Comparison of ENCODE assay signal across 10 cellular contexts in the genomic region with DNA sequence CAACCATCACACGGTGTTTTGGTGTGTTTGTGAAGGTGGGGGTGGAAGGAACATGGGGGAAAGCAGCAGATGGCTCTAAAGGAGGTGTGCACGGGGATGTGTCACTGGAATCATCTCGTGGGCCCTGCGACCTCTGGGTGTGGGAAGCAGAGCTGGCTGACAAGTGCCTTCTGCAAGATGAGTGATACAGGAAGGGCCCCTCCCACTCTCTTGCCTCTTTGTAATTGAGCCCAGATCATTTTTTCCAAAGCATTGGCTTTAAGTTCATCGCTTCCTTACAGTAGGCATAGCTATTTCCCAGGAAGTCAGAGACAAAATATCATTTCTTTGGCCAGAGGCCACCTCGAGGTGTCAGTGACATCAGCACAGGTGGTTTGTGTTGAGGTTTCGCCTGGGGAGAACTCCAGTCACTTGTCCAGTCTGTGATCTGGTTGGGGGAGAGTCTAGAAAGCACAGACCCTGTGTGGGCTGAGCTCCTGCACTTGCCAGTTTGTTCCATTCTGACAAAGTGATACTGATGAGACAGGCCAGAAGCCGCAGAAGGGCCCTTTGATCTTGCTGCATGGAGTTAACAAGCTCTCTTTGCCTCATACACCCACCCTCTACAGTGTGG. TPM values are rescaled to one million over a fixed set of nuclear protein-coding genes. Genes with fewer than 3 reads are reported as not detected.
DNase-seq lines count a peak whose midpoint lies in the region; ATAC-seq and TF ChIP-seq lines count a peak whose summit lies in the region.
"Had no signal": no experiment of that assay in that cellular context is flagged by ENCODE, and none has a peak within 500 bp of the region (broad histone marks: within the 10 kb centered on the region; RNA-seq: fewer than 3 reads in every experiment).

No MANE protein-coding gene starts in this region.

- ATAC-seq in gastroesophageal sphincter (no peak), GM19035 (IDR thresholded peaks at IDR 0.05; ENCODE audit: unreplicated experiment) (no peak)

- H3K4me1 ChIP-seq in thyroid gland (peaks cover 19 to 21% of the 10 kb centered on the region in 2 donors), gastroesophageal sphincter (peaks cover 0 to 16% (median 0%) of the 10 kb centered on the region in 3 donors)

- H3K36me3 Mint-ChIP-seq in HFFc6 (ENCODE audit: low read depth), result peaks cover 42% of the 10 kb centered on the region

- H3K27me3 ChIP-seq in thyroid gland (no peaks in the 10 kb centered on the region), gastroesophageal sphincter (no peaks in the 10 kb centered on the region)

- no peaks in the 10 kb centered on the region; the same call in none of the 2 replicates for H3K27me3 Mint-ChIP-seq in HFFc6 (ENCODE audit: insufficient read depth)
- H3K27me3 Mint-ChIP-seq: memory B cell had no signal

- intact Hi-C loops in thyroid gland (cut with DNase I), result no loop called here

- DNase-seq in HFFc6 (peak; percentile 38), fibroblast of peridontal ligament (ENCODE audit: extremely low read depth) (peak; percentile 38), thyroid gland (no peak), glomerular visceral epithelial cell (ENCODE audit: extremely low spot score) (no peak)
- DNase-seq in activated CD8-positive, alpha-beta memory T cell treated with anti-CD3 and anti-CD28 coated beads, Interleukin-2, amount 50 U/mL, for 4 hours, result peak; percentile 71
- peak; percentile 51 for DNase-seq in stimulated activated CD8-positive, alpha-beta memory T cell treated with anti-CD3 and anti-CD28 coated beads, Interleukin-12 subunit alpha, Interleukin-12 subunit beta, amount 100 ng/mL, for 4 hours (ENCODE audit: low read depth)

- no peak for TF ChIP-seq EP300 in gastroesophageal sphincter (IDR thresholded peaks at IDR 0.05)

- H3K4me3 Mint-ChIP-seq in HFFc6, result peak overlapping the region; percentile 67
- H3K4me3 Mint-ChIP-seq: memory B cell had no signal

- no peak for TF ChIP-seq POLR2A in thyroid gland (IDR thresholded peaks at IDR 0.05)
- TF ChIP-seq POLR2A in gastroesophageal sphincter (IDR thresholded peaks at IDR 0.05), result no peak

- H3K27ac Mint-ChIP-seq in HFFc6, result peak overlapping the region; percentile 77
- H3K27ac Mint-ChIP-seq: memory B cell had no signal

- H3K4me1 Mint-ChIP-seq in HFFc6 (ENCODE audit: low read depth), result peaks cover 37% of the 10 kb centered on the region

- H3K9me3 ChIP-seq in thyroid gland (no peaks in the 10 kb centered on the region), gastroesophageal sphincter (no peaks in the 10 kb centered on the region)

- H3K9me3 Mint-ChIP-seq in HFFc6, result no peaks in the 10 kb centered on the region
- H3K9me3 Mint-ChIP-seq: memory B cell had no signal

- H3K4me3 ChIP-seq in thyroid gland (replicated peaks in 1 of 3) (no peak overlapping the region), gastroesophageal sphincter (no peak overlapping the region)

- no peak overlapping the region for H3K27ac ChIP-seq in thyroid gland
- peak overlapping the region in 2 of 4 donors; percentile 7 to 26 for H3K27ac ChIP-seq in gastroesophageal sphincter
- H3K27ac ChIP-seq: KMS-11 had no signal

- 73 to 75% methylated on average over 8 of the region's 8 CpGs for WGBS in thyroid gland, 2 donors
- WGBS in gastroesophageal sphincter (ENCODE audit: low coverage in 1 of 2), 2 donors, result 38 to 43% methylated on average over 4 to 6 of the region's 8 CpGs

- no peak for TF ChIP-seq CTCF in HFFc6 (IDR thresholded peaks at IDR 0.05)
- TF ChIP-seq CTCF in thyroid gland (IDR thresholded peaks at IDR 0.05), result no peak
- no peak for TF ChIP-seq CTCF in gastroesophageal sphincter (IDR thresholded peaks at IDR 0.05)

- H3K36me3 ChIP-seq in thyroid gland, result peaks cover 25% of the 10 kb centered on the region in 2 donors
- H3K36me3 ChIP-seq in gastroesophageal sphincter, result peaks cover 2 to 80% of the 10 kb centered on the region in 2 donors

RNA-seq across cellular contexts. Expression of gene SNTB2, which starts 20.6 kb away (rescaled TPM):
- 10 to 100 TPM; 52.0 to 64.8 (median 58.6) TPM for total RNA-seq in HFFc6 (2021; fragmentation: NEBNext Ultra II Directional; extraction: Animal tissue kit (Norgen Biotek cat#: 25700))
- 10 to 100 TPM; 58.0 to 99.5 (median 96.7) TPM for total RNA-seq in thyroid gland
- 100 to 1,000 TPM in 1 of 4 donors, 10 to 100 TPM in 3; 39.1 to 137 (median 43.0) TPM for total RNA-seq in gastroesophageal sphincter

RNA-seq across cellular contexts. Expression of gene UTP4, which starts 33.9 kb away (rescaled TPM):
- total RNA-seq in HFFc6 (2021; fragmentation: NEBNext Ultra II Directional; extraction: Animal tissue kit (Norgen Biotek cat#: 25700)), result 10 to 100 TPM; 64.1 to 82.4 (median 69.6) TPM
- total RNA-seq in thyroid gland (10 to 100 TPM; 22.4 to 33.1 (median 24.1) TPM), gastroesophageal sphincter (10 to 100 TPM; 16.4 to 36.2 (median 25.8) TPM)

RNA-seq across cellular contexts. Expression of gene CHTF8, which starts 33.9 kb away (rescaled TPM):
- 100 to 1,000 TPM; 103 to 149 (median 125) TPM for total RNA-seq in HFFc6 (2021; fragmentation: NEBNext Ultra II Directional; extraction: Animal tissue kit (Norgen Biotek cat#: 25700))
- 100 to 1,000 TPM in 3 of 4 donors, 10 to 100 TPM in 1; 95.8 to 124 (median 104) TPM for total RNA-seq in thyroid gland
- total RNA-seq in gastroesophageal sphincter, result 100 to 1,000 TPM in 1 of 4 donors, 10 to 100 TPM in 3; 44.0 to 102 (median 61.9) TPM

Comparison
In these comparisons a context has a peak if more than half of its experiments do, and no peak if none do; other contexts are left out.
1. DNase-seq: peak in HFFc6 (single experiment), activated CD8-positive, alpha-beta memory T cell treated with anti-CD3 and anti-CD28 coated beads, Interleukin-2, amount 50 U/mL, for 4 hours (single experiment), fibroblast of peridontal ligament (single experiment) and stimulated activated CD8-positive, alpha-beta memory T cell treated with anti-CD3 and anti-CD28 coated beads, Interleukin-12 subunit alpha, Interleukin-12 subunit beta, amount 100 ng/mL, for 4 hours (single experiment); none in thyroid gland (0 of 2) and glomerular visceral epithelial cell (single experiment).